In the genomic region with DNA sequence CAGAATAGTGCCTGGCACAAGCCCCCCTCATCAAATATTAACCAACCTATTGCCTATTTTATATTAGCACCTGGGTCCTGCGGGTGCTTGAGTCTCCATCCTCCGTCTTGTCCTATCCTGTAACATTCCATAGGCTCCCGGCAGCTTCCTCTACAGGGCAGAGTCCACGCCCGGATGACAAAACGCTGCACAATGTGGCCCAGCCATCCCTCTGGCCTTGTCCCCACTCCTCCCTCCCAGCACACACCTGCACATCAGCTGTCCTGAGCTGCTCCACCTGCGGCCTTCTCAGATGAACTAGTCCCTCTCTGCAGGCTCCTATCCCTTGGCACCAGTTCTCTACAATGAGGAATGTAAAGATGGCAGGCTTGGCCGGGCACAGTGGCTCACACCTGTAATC, we compare ENCODE assay signal across 20 cellular contexts.
A peak's percentile ranks its signal among the peaks of the same experiment; 100 is the strongest.
DNase-seq lines count a peak whose midpoint lies in the region; TF ChIP-seq lines count a peak whose summit lies in the region.
"Had no signal": no experiment of that assay in that cellular context is flagged by ENCODE, and none has a peak within 500 bp of the region (broad histone marks: within the 10 kb centered on the region; RNA-seq: fewer than 3 reads in every experiment).

No MANE protein-coding gene starts in this region.

- H3K27ac Mint-ChIP-seq in type B pancreatic cell = no peak overlapping the region
- H3K27ac Mint-ChIP-seq: CD4-positive, alpha-beta T cell; HFFc6 had no signal

- intact Hi-C loops in esophagus muscularis mucosa (cut with DNase I) = no loop called here

- TF ChIP-seq POLR2A in esophagus muscularis mucosa (IDR thresholded peaks at IDR 0.05; ENCODE audit: low read depth) = no peak

- H3K4me3 ChIP-seq in coronary artery (no peak overlapping the region), esophagus muscularis mucosa (no peak overlapping the region)
- H3K4me3 ChIP-seq: A549, GM12878 had no signal

- DNase-seq in DMS53 (lab: John Stamatoyannopoulos, UW) (peak; percentile 55), DMS53 treated with DMSO at 0.1 percent for 48 hours (lab: John Stamatoyannopoulos, UW; ENCODE audit: unreplicated experiment) (no peak), coronary artery (ENCODE audit: low spot score) (peak; percentile 26), esophagus muscularis mucosa (ENCODE audit: extremely low spot score) (peak; percentile 72), type B pancreatic cell (ENCODE audit: extremely low spot score, unreplicated experiment) (peak; percentile 50), HuH-7.5 (ENCODE audit: low spot score) (no peak), SIG-M5 treated with dmso at 0.1 percent for 504 hours (lab: John Stamatoyannopoulos, UW; ENCODE audit: unreplicated experiment) (no peak), GM13976 (ENCODE audit: low spot score) (no peak)
- DNase-seq: AML-193; CD4-positive, alpha-beta T cell; DMS153; DND-41; EL; GOT3; H7; HFFc6 had no signal

- H3K4me1 ChIP-seq in esophagus muscularis mucosa = no peaks in the 10 kb centered on the region
- H3K4me1 ChIP-seq: A549 had no signal

- no peak overlapping the region for H3K4me3 Mint-ChIP-seq in type B pancreatic cell
- H3K4me3 Mint-ChIP-seq: CD4-positive, alpha-beta T cell; HFFc6 had no signal

- peaks cover 0 to 14% (median 8%) of the 10 kb centered on the region in 4 donors for H3K9me3 ChIP-seq in esophagus muscularis mucosa
- H3K9me3 ChIP-seq: A549 had no signal

- H3K27me3 ChIP-seq in esophagus muscularis mucosa = peaks cover 0 to 15% (median 0%) of the 10 kb centered on the region in 4 donors

- in situ Hi-C loops in GM13976 (cut with MboI; ENCODE audit: low sequenced_read_pairs, unreplicated experiment) = no loop called here

- peaks cover 47% of the 10 kb centered on the region for H3K27me3 Mint-ChIP-seq in type B pancreatic cell

- H3K9me3 Mint-ChIP-seq in type B pancreatic cell = peaks cover 4% of the 10 kb centered on the region

- no peak for TF ChIP-seq CTCF in coronary artery (IDR thresholded peaks at IDR 0.05)
- no peak for TF ChIP-seq CTCF in esophagus muscularis mucosa (IDR thresholded peaks at IDR 0.05)
- no peak for TF ChIP-seq CTCF in type B pancreatic cell (conservative IDR thresholded peaks at IDR 0.05)
- no peak for TF ChIP-seq CTCF in GM13976 (IDR thresholded peaks at IDR 0.05; ENCODE audit: borderline replicate concordance, control extremely low read depth, extremely low read depth, insufficient read depth, missing control alignments)

- TF ChIP-seq EP300 in esophagus muscularis mucosa (IDR thresholded peaks at IDR 0.05) = no peak

- 83% methylated on average over 8 of the region's 8 CpGs for WGBS in esophagus muscularis mucosa

- H3K36me3 ChIP-seq in esophagus muscularis mucosa = no peaks in the 10 kb centered on the region

- no peaks in the 10 kb centered on the region for H3K4me1 Mint-ChIP-seq in type B pancreatic cell (ENCODE audit: unreplicated experiment)

- no peaks in the 10 kb centered on the region for H3K36me3 Mint-ChIP-seq in type B pancreatic cell

- no peak overlapping the region for H3K27ac ChIP-seq in coronary artery
- H3K27ac ChIP-seq in esophagus muscularis mucosa (replicated peaks in 1 of 4) = no peak overlapping the region
- H3K27ac ChIP-seq: 22Rv1, A549, C4-2B had no signal

Comparison
In these comparisons a context has a peak if more than half of its experiments do, and no peak if none do; other contexts are left out.
1. DNase-seq: peak in DMS53 (single experiment), coronary artery (single experiment), esophagus muscularis mucosa (single experiment) and type B pancreatic cell (single experiment); none in DMS53 treated with DMSO at 0.1 percent for 48 hours (single experiment), HuH-7.5 (single experiment), SIG-M5 treated with dmso at 0.1 percent for 504 hours (single experiment) and GM13976 (single experiment).